In genomic region chr16:27781195-27781524, GRCh38 we compare ENCODE assay signal across 26 cellular contexts.
DNase-seq lines count a peak whose midpoint lies in the region; ATAC-seq, FAIRE-seq and TF ChIP-seq lines count a peak whose summit lies in the region.
"Had no signal": no experiment of that assay in that cellular context is flagged by ENCODE, and none has a peak within 500 bp of the region (broad histone marks: within the 10 kb centered on the region; RNA-seq: fewer than 3 reads in every experiment).

No MANE protein-coding gene starts in this region.

- FAIRE-seq in astrocyte (lab: Jason Lieb, UNC), result no peak
- FAIRE-seq: bronchial epithelial cell, islet of Langerhans, RCC 7860 had no signal

- H3K4me2 ChIP-seq in astrocyte (ENCODE audit: low read length), result no peak overlapping the region
- H3K4me2 ChIP-seq in neural progenitor cell, result no peak overlapping the region

- no peaks in the 10 kb centered on the region for H3K9me3 Mint-ChIP-seq in astrocyte (ENCODE audit: unreplicated experiment)
- no peaks in the 10 kb centered on the region for H3K9me3 Mint-ChIP-seq in neural progenitor cell
- H3K9me3 Mint-ChIP-seq: activated B cell treated with CpG ODN at 0.5 μM for 24 hours, IgD-negative memory B cell, memory B cell had no signal

- H3K27me3 Mint-ChIP-seq in astrocyte (ENCODE audit: low read depth, unreplicated experiment), result peaks cover 4% of the 10 kb centered on the region
- no peaks in the 10 kb centered on the region for H3K27me3 Mint-ChIP-seq in neural progenitor cell (ENCODE audit: insufficient read depth, low read depth)
- H3K27me3 Mint-ChIP-seq: activated B cell treated with CpG ODN at 0.5 μM for 24 hours had no signal

- H3K27ac Mint-ChIP-seq in astrocyte (ENCODE audit: unreplicated experiment) (no peak overlapping the region), neural progenitor cell (no peak overlapping the region)
- H3K27ac Mint-ChIP-seq: activated B cell treated with CpG ODN at 0.5 μM for 24 hours, IgD-negative memory B cell, memory B cell had no signal

- H4K20me1 ChIP-seq in astrocyte (ENCODE audit: insufficient read depth, low read length), result no peaks in the 10 kb centered on the region
- H4K20me1 ChIP-seq in neural progenitor cell (ENCODE audit: low read depth), result no peaks in the 10 kb centered on the region

- no peaks in the 10 kb centered on the region for H3K79me2 ChIP-seq in astrocyte (ENCODE audit: insufficient read depth, low read length)
- H3K79me2 ChIP-seq in neural progenitor cell (ENCODE audit: low read depth), result no peaks in the 10 kb centered on the region

- peak; percentile 16 for DNase-seq in AG10803 (ENCODE audit: low read depth)
- DNase-seq in astrocyte (ENCODE audit: low read depth), result peak; percentile 22
- DNase-seq in Right ventricle myocardium superior, result peak; percentile 64
- DNase-seq in neural progenitor cell (ENCODE audit: low spot score), result no peak
- DNase-seq in HPDE6-E6E7 (ENCODE audit: extremely low spot score), result no peak
- DNase-seq in NCI-H2081 treated with DMSO at 0.1 percent for 48 hours (lab: John Stamatoyannopoulos, UW), result no peak
- no peak for DNase-seq in GM19238 (ENCODE audit: insufficient read length, low spot score)
- DNase-seq: activated B cell treated with CpG ODN at 0.5 μM for 24 hours; activated CD4-positive, alpha-beta T cell treated with anti-CD3 and anti-CD28 coated beads, Interleukin-2, amount 50 U/mL, for 48 hours; activated CD8-positive, alpha-beta memory T cell treated with anti-CD3 and anti-CD28 coated beads, Interleukin-2, amount 50 U/mL, for 48 hours; activated effector memory CD4-positive, alpha-beta T cell treated with Interleukin-2 at 50 U/mL for 16 hours; Calu3; GOT3; NCI-H1417; NCI-H510A treated with DMSO at 0.1 percent for 48 hours; ovary; uterus had no signal

- no peaks in the 10 kb centered on the region for H3F3A ChIP-seq in neural progenitor cell (ENCODE audit: low read depth)

- H3K4me3 Mint-ChIP-seq in astrocyte (ENCODE audit: unreplicated experiment) (no peak overlapping the region), neural progenitor cell (no peak overlapping the region)
- H3K4me3 Mint-ChIP-seq: activated B cell treated with CpG ODN at 0.5 μM for 24 hours, IgD-negative memory B cell, memory B cell had no signal

- H3K27me3 ChIP-seq in astrocyte (ENCODE audit: insufficient read depth, low read length) (no peaks in the 10 kb centered on the region), neural progenitor cell (no peaks in the 10 kb centered on the region)
- H3K27me3 ChIP-seq: BLaER1 treated with 17β-estradiol and CSF1 and Interleukin-3, amounts not matched to agents 10 nM and 100 nM; ovary; uterus had no signal

- H3K4me1 ChIP-seq in astrocyte (ENCODE audit: insufficient read depth, low read length), result peaks cover 20% of the 10 kb centered on the region
- peaks cover 6% of the 10 kb centered on the region for H3K4me1 ChIP-seq in neural progenitor cell
- H3K4me1 ChIP-seq: uterus had no signal

- H3K4me3 ChIP-seq in AG10803 (ENCODE audit: low read length) (no peak overlapping the region), astrocyte (ENCODE audit: insufficient read depth, low read depth, low read length) (no peak overlapping the region), neural progenitor cell (no peak overlapping the region)
- H3K4me3 ChIP-seq: BLaER1 treated with 17β-estradiol and CSF1 and Interleukin-3, amounts not matched to agents 10 nM and 100 nM; ovary; SK-N-MC; uterus had no signal

- H3K27ac ChIP-seq in astrocyte (ENCODE audit: low read depth, low read length) (no peak overlapping the region), neural progenitor cell (no peak overlapping the region)
- H3K27ac ChIP-seq: BLaER1 treated with 17β-estradiol and CSF1 and Interleukin-3, amounts not matched to agents 10 nM and 100 nM; HL-60; ovary; SK-N-MC; uterus had no signal

- intact Hi-C loops in Right ventricle myocardium superior (cut with DNase I), result no loop called here

- H3K9ac ChIP-seq in astrocyte (ENCODE audit: low read length) (no peak overlapping the region), neural progenitor cell (peak overlapping the region; percentile 32)
- H3K9ac ChIP-seq: BLaER1 treated with 17β-estradiol and CSF1 and Interleukin-3, amounts not matched to agents 10 nM and 100 nM had no signal

- ATAC-seq in Right ventricle myocardium superior (ENCODE audit: poor library complexity) (peak; percentile 72), GM21576 (IDR thresholded peaks at IDR 0.05; ENCODE audit: unreplicated experiment) (no peak)

- H2AFZ ChIP-seq in astrocyte (ENCODE audit: low read depth, low read length), result no peak overlapping the region
- H2AFZ ChIP-seq in neural progenitor cell (replicated peaks), result no peak overlapping the region

- H3K36me3 ChIP-seq in astrocyte (ENCODE audit: insufficient read depth, low read length) (no peaks in the 10 kb centered on the region), neural progenitor cell (no peaks in the 10 kb centered on the region)
- H3K36me3 ChIP-seq: ovary, uterus had no signal

- no peaks in the 10 kb centered on the region for H3K9me3 ChIP-seq in astrocyte (ENCODE audit: insufficient read depth, low read depth, low read length)
- no peaks in the 10 kb centered on the region for H3K9me3 ChIP-seq in neural progenitor cell (ENCODE audit: low read depth)
- H3K9me3 ChIP-seq: BLaER1 treated with 17β-estradiol and CSF1 and Interleukin-3, amounts not matched to agents 10 nM and 100 nM; ovary; uterus had no signal

- TF ChIP-seq CTCF in AG10803 (conservative IDR thresholded peaks at IDR 0.05; ENCODE audit: low read length) (no peak), astrocyte (IDR thresholded peaks at IDR 0.05; ENCODE audit: insufficient read depth, low read depth, low read length) (no peak), neural progenitor cell (IDR thresholded peaks at IDR 0.05) (no peak)

- peaks cover 2% of the 10 kb centered on the region for H3K36me3 Mint-ChIP-seq in astrocyte (ENCODE audit: low read depth, unreplicated experiment)
- H3K36me3 Mint-ChIP-seq in neural progenitor cell, result no peaks in the 10 kb centered on the region
- H3K36me3 Mint-ChIP-seq: IgD-negative memory B cell had no signal

- H3K4me1 Mint-ChIP-seq in astrocyte (ENCODE audit: low read depth, unreplicated experiment) (no peaks in the 10 kb centered on the region), neural progenitor cell (peaks cover 17% of the 10 kb centered on the region)
- H3K4me1 Mint-ChIP-seq: activated B cell treated with CpG ODN at 0.5 μM for 24 hours, IgD-negative memory B cell, memory B cell had no signal

Comparison
In these comparisons a context has a peak if more than half of its experiments do, and no peak if none do; other contexts are left out.
1. DNase-seq: peak in AG10803 (single experiment), astrocyte (single experiment) and Right ventricle myocardium superior (single experiment); none in neural progenitor cell (single experiment), HPDE6-E6E7 (single experiment), NCI-H2081 treated with DMSO at 0.1 percent for 48 hours (single experiment) and GM19238 (single experiment).